Comparison of ENCODE assay signal across 8 cellular contexts in the genomic region with DNA sequence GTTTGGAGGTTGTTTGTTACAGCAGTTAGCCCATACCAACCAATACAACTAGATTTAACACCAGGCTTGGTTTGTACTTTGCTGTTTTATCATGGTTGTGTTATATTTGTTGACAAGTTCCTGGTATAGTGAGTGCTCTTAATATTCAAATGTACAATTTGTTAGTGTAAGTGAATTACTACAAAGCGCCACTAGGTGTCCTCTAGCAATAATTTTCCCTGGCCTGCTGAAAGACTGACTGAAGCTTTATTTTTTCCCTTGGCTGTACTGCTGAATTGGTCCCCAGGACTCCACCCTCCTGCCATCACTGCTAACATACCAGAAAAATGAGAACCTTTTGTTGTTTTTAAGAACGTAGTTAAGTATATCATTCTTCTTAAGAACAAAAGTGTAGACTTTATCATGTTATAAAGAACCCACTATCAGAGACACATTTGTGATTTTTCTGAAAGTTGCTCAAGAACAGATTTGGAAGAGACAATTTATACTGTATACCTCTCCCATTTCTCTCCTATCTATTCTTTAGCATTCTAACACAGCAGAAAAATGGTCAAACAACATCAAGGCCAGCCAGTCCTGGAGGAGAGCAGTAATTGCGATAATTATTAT.
DNase-seq lines count a peak whose midpoint lies in the region; ATAC-seq and TF ChIP-seq lines count a peak whose summit lies in the region.

No MANE protein-coding gene starts in this region.

- H3K4me3 Mint-ChIP-seq in activated T-cell treated with anti-CD3 and anti-CD28 coated beads, Interleukin-2, amount 50 U/mL, for 4 hours: no peak overlapping the region
- H3K4me3 Mint-ChIP-seq in activated T-cell treated with anti-CD3 and anti-CD28 coated beads, Interleukin-2, amount 50 U/mL, for 24 hours: no peak overlapping the region

- no peak for DNase-seq in activated T-cell treated with anti-CD3 and anti-CD28 coated beads, Interleukin-2, amount 50 U/mL, for 4 hours
- no peak for DNase-seq in activated T-cell treated with anti-CD3 and anti-CD28 coated beads, Interleukin-2, amount 50 U/mL, for 24 hours
- peak; percentile 34 for DNase-seq in H4 (ENCODE audit: low spot score)
- DNase-seq in SK-N-DZ (ENCODE audit: low spot score): peak; percentile 64
- DNase-seq in fibroblast of gingiva (ENCODE audit: low read depth): peak; percentile 57
- no peak for DNase-seq in omental fat pad (ENCODE audit: low spot score)
- DNase-seq in mesenteric fat pad (ENCODE audit: low spot score): no peak

- H3K9me3 ChIP-seq in Loucy (ENCODE audit: insufficient read depth, low read depth, low read length): no peaks in the 10 kb centered on the region

- H3K4me2 ChIP-seq in Loucy (ENCODE audit: low read depth, low read length, poor library complexity, severe bottlenecking): no peak overlapping the region

- H3K36me3 Mint-ChIP-seq in activated T-cell treated with anti-CD3 and anti-CD28 coated beads, Interleukin-2, amount 50 U/mL, for 4 hours (ENCODE audit: insufficient read depth): no peaks in the 10 kb centered on the region
- H3K36me3 Mint-ChIP-seq in activated T-cell treated with anti-CD3 and anti-CD28 coated beads, Interleukin-2, amount 50 U/mL, for 24 hours (ENCODE audit: low read depth): no peaks in the 10 kb centered on the region

- no peak overlapping the region for H3K9ac ChIP-seq in Loucy (ENCODE audit: low read depth, low read length, poor library complexity, severe bottlenecking)

- no peaks in the 10 kb centered on the region for H4K20me1 ChIP-seq in Loucy (ENCODE audit: insufficient read depth, low read length, poor library complexity, severe bottlenecking)

- H3K27me3 ChIP-seq in Loucy (ENCODE audit: insufficient read depth, low read length, poor library complexity, severe bottlenecking): no peaks in the 10 kb centered on the region

- H3K4me1 ChIP-seq in Loucy (ENCODE audit: insufficient read depth, low read length, poor library complexity, severe bottlenecking): peaks cover 6% of the 10 kb centered on the region

- H3K4me1 Mint-ChIP-seq in activated T-cell treated with anti-CD3 and anti-CD28 coated beads, Interleukin-2, amount 50 U/mL, for 4 hours (ENCODE audit: low read depth): no peaks in the 10 kb centered on the region
- no peaks in the 10 kb centered on the region for H3K4me1 Mint-ChIP-seq in activated T-cell treated with anti-CD3 and anti-CD28 coated beads, Interleukin-2, amount 50 U/mL, for 24 hours (ENCODE audit: low read depth)

- ATAC-seq in activated T-cell treated with anti-CD3 and anti-CD28 coated beads, Interleukin-2, amount 50 U/mL, for 4 hours: peak; percentile 30 to 35
- peak; percentile 57 for ATAC-seq in omental fat pad (ENCODE audit: low FRiP score)

- TF ChIP-seq CTCF in Loucy (conservative IDR thresholded peaks at IDR 0.05; ENCODE audit: low read length) (peak; percentile 79), omental fat pad (IDR thresholded peaks at IDR 0.05) (peak in 2 of 3 donors; percentile 40 to 50)

- H3K79me2 ChIP-seq in Loucy (ENCODE audit: insufficient read depth, low read length): no peaks in the 10 kb centered on the region

- H3K27me3 Mint-ChIP-seq in activated T-cell treated with anti-CD3 and anti-CD28 coated beads, Interleukin-2, amount 50 U/mL, for 4 hours (ENCODE audit: low read depth): peaks cover 14% of the 10 kb centered on the region
- H3K27me3 Mint-ChIP-seq in activated T-cell treated with anti-CD3 and anti-CD28 coated beads, Interleukin-2, amount 50 U/mL, for 24 hours: peaks cover 32% of the 10 kb centered on the region

- H3F3A ChIP-seq in Loucy (ENCODE audit: low read depth): no peaks in the 10 kb centered on the region

- H3K36me3 ChIP-seq in Loucy (ENCODE audit: insufficient read depth, low read length): no peaks in the 10 kb centered on the region

- no peaks in the 10 kb centered on the region for H3K9me2 ChIP-seq in Loucy (replicated peaks; ENCODE audit: low read depth, low read length)

- H3K9me3 Mint-ChIP-seq in activated T-cell treated with anti-CD3 and anti-CD28 coated beads, Interleukin-2, amount 50 U/mL, for 4 hours: no peaks in the 10 kb centered on the region
- H3K9me3 Mint-ChIP-seq in activated T-cell treated with anti-CD3 and anti-CD28 coated beads, Interleukin-2, amount 50 U/mL, for 24 hours: no peaks in the 10 kb centered on the region

- no peak overlapping the region for H3K4me3 ChIP-seq in Loucy (ENCODE audit: low read length, poor library complexity, severe bottlenecking)

- no peak overlapping the region for H3K27ac Mint-ChIP-seq in activated T-cell treated with anti-CD3 and anti-CD28 coated beads, Interleukin-2, amount 50 U/mL, for 24 hours

- H2AFZ ChIP-seq in Loucy (ENCODE audit: low read length): no peak overlapping the region

Comparison
In these comparisons a context has a peak if more than half of its experiments do, and no peak if none do; other contexts are left out.
1. DNase-seq: peak in H4 (single experiment), SK-N-DZ (single experiment) and fibroblast of gingiva (single experiment); none in activated T-cell treated with anti-CD3 and anti-CD28 coated beads, Interleukin-2, amount 50 U/mL, for 4 hours (single experiment), activated T-cell treated with anti-CD3 and anti-CD28 coated beads, Interleukin-2, amount 50 U/mL, for 24 hours (single experiment), omental fat pad (single experiment) and mesenteric fat pad (single experiment).